Comparison of ENCODE assay signal across 8 cellular contexts in the genomic region with DNA sequence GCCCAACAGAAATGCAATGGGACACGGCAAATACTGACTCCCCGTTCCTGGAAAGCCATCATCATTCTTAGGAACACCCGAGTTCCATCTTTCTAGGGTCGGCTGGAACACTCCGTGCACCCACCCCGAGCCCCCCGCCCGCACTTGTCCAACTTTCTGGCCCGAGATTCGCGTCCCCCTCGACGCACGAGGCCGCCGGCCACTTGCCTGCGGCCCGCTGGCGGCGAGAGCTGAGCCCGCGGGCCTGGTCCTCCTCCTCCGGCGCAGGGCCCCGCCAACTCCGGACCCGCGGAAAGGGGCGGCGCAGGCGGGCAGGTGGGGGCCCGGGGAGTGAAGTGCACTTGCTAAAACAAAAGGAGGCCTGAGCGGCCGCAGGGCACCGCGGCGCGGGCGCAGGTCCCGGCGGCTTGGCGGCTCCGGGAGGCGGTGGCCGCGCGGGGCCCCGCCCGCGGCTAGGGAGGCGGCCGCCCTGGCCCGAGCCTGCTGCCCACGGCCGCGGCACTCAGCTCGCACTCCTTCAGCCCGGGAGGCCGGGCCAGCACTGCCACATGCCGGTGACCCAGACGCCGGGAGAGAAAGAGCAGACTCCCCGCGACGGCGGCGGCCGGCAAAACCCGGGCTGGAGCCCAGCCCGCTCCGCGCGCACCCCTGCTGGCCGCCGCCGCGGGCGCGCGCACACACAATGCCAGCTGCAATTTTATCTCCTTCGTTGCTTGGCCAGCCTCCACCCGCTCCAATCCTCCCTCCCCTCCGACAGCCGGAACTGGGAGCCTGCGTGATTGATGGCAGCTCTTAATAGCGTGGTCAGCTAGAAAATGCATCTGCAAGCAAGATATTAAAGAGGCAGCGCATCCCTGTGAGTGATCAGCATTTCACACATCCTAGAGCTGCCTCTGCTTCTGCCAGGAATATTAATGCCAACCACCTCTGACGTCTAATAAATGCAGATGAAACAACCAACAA.
DNase-seq lines count a peak whose midpoint lies in the region; ATAC-seq and TF ChIP-seq lines count a peak whose summit lies in the region.

No MANE protein-coding gene starts in this region.

- H3K36me3 Mint-ChIP-seq in activated CD4-positive, alpha-beta memory T cell treated with anti-CD3 and anti-CD28 coated beads, Interleukin-2, amount 10 ng/mL, durations not matched to agents 7 days and 5 days (ENCODE audit: low read depth) = peaks cover 28% of the 10 kb centered on the region

- peaks cover 26% of the 10 kb centered on the region for H3K27me3 ChIP-seq in effector memory CD4-positive, alpha-beta T cell (replicated peaks; ENCODE audit: control insufficient read depth, insufficient read depth, low read length, poor library complexity, severe bottlenecking)
- H3K27me3 ChIP-seq in lung (ENCODE audit: control insufficient read depth, insufficient read depth) = no peaks in the 10 kb centered on the region

- CTCF ChIA-PET in activated CD4-positive, alpha-beta memory T cell treated with anti-CD3 and anti-CD28 coated beads, Interleukin-2, amount 10 ng/mL, durations not matched to agents 7 days and 5 days (lab: Charles Lee) = interaction anchor here (0.8 to 2.5 kb wide), 9 partner anchors 10 to 302 kb away, joined by 3 to 24 read pairs (median 4); no protein-coding TSS in a partner anchor

- H3K36me3 ChIP-seq in effector memory CD4-positive, alpha-beta T cell (ENCODE audit: control insufficient read depth, insufficient read depth, low read length) = no peaks in the 10 kb centered on the region
- no peaks in the 10 kb centered on the region for H3K36me3 ChIP-seq in lung (ENCODE audit: control insufficient read depth in 2 of 2, insufficient read depth in 2 of 2, low read length in 2 of 2)

- TF ChIP-seq CTCF in lung (IDR thresholded peaks at IDR 0.05; ENCODE audit: control extremely low read depth, extremely low read depth) = no peak

- DNase-seq in CD1c-positive myeloid dendritic cell (ENCODE audit: extremely low spot score) = peak; percentile 91
- peak; percentile 77 for DNase-seq in NCI-H774 (lab: John Stamatoyannopoulos, UW)
- peak; percentile 79 for DNase-seq in activated CD4-positive, alpha-beta memory T cell treated with anti-CD3 and anti-CD28 coated beads, Interleukin-2, amount 10 ng/mL, durations not matched to agents 7 days and 5 days
- peak in 2 of 3 donors; percentile 23 to 28 for DNase-seq in effector memory CD4-positive, alpha-beta T cell
- DNase-seq in lung (ENCODE audit: low spot score) = peak; percentile 86
- DNase-seq in stimulated activated CD4-positive, alpha-beta T cell treated with anti-CD3 and anti-CD28 coated beads, TNF-alpha, amount 100 ng/mL, for 4 hours (ENCODE audit: low read depth in 3 of 3) = peak in 2 of 3 experiments; percentile 13 to 38

- peaks cover 47% of the 10 kb centered on the region for H3K4me1 Mint-ChIP-seq in activated CD4-positive, alpha-beta memory T cell treated with anti-CD3 and anti-CD28 coated beads, Interleukin-2, amount 10 ng/mL, durations not matched to agents 7 days and 5 days

- H3K27me3 Mint-ChIP-seq in activated CD4-positive, alpha-beta memory T cell treated with anti-CD3 and anti-CD28 coated beads, Interleukin-2, amount 10 ng/mL, durations not matched to agents 7 days and 5 days = peaks cover 21% of the 10 kb centered on the region

- H3K4me3 Mint-ChIP-seq in activated CD4-positive, alpha-beta memory T cell treated with anti-CD3 and anti-CD28 coated beads, Interleukin-2, amount 10 ng/mL, durations not matched to agents 7 days and 5 days = peak overlapping the region; percentile 88

- no peaks in the 10 kb centered on the region for H3K9me3 Mint-ChIP-seq in activated CD4-positive, alpha-beta memory T cell treated with anti-CD3 and anti-CD28 coated beads, Interleukin-2, amount 10 ng/mL, durations not matched to agents 7 days and 5 days

- peak; percentile 63 for ATAC-seq in GM19372 (IDR thresholded peaks at IDR 0.05; ENCODE audit: low read depth, unreplicated experiment)
- peak; percentile 67 for ATAC-seq in HG03571 (IDR thresholded peaks at IDR 0.05; ENCODE audit: unreplicated experiment)
- peak; percentile 90 for ATAC-seq in lung (ENCODE audit: insufficient read depth, low FRiP score)

- 1% methylated on average over 88 of the region's 88 CpGs for WGBS in lung, 2 donors

- no peaks in the 10 kb centered on the region for H3K9me3 ChIP-seq in effector memory CD4-positive, alpha-beta T cell (ENCODE audit: control insufficient read depth, low read length)
- no peaks in the 10 kb centered on the region for H3K9me3 ChIP-seq in lung (ENCODE audit: control insufficient read depth in 2 of 2, insufficient read depth in 1 of 2, low read length in 1 of 2)

- H3K4me3 ChIP-seq in effector memory CD4-positive, alpha-beta T cell (ENCODE audit: insufficient read depth, low read depth, low read length, poor library complexity, severe bottlenecking) = peak overlapping the region; percentile 49
- H3K4me3 ChIP-seq in lung = peak overlapping the region; percentile 42

- no peak overlapping the region for H3K27ac ChIP-seq in effector memory CD4-positive, alpha-beta T cell (ENCODE audit: insufficient read depth, low read length, poor library complexity, severe bottlenecking)
- peak overlapping the region; percentile 89 for H3K27ac ChIP-seq in lung (ENCODE audit: low read depth in 1 of 2, low read length in 1 of 2)

- H3K27ac Mint-ChIP-seq in activated CD4-positive, alpha-beta memory T cell treated with anti-CD3 and anti-CD28 coated beads, Interleukin-2, amount 10 ng/mL, durations not matched to agents 7 days and 5 days = peak overlapping the region; percentile 76

- peaks cover 25% of the 10 kb centered on the region for H3K4me1 ChIP-seq in effector memory CD4-positive, alpha-beta T cell (ENCODE audit: control insufficient read depth, insufficient read depth, low read length, poor library complexity, severe bottlenecking)
- peaks cover 4 to 23% of the 10 kb centered on the region in 2 donors for H3K4me1 ChIP-seq in lung (ENCODE audit: control insufficient read depth in 2 of 2, insufficient read depth in 2 of 2, low read length in 2 of 2)

- POLR2A ChIA-PET in activated CD4-positive, alpha-beta memory T cell treated with anti-CD3 and anti-CD28 coated beads, Interleukin-2, amount 10 ng/mL, durations not matched to agents 7 days and 5 days (lab: Charles Lee) = interaction anchor here (0.6 to 4.5 kb wide), 20 partner anchors 8 to 757 kb away, joined by 3 to 39 read pairs (median 4); partner anchors contain the start of gene ENO1

Comparison
In these comparisons a context has a peak if more than half of its experiments do, and no peak if none do; other contexts are left out.
1. DNase-seq: peak in every context shown above with its lines; median percentile 91 in CD1c-positive myeloid dendritic cell; 86 in lung; 79 in activated CD4-positive, alpha-beta memory T cell treated with anti-CD3 and anti-CD28 coated beads, Interleukin-2, amount 10 ng/mL, durations not matched to agents 7 days and 5 days; 77 in NCI-H774; 26 in effector memory CD4-positive, alpha-beta T cell; 26 in stimulated activated CD4-positive, alpha-beta T cell treated with anti-CD3 and anti-CD28 coated beads, TNF-alpha, amount 100 ng/mL, for 4 hours.